Comparison of ENCODE assay signal across 1 cellular context in the genomic region with DNA sequence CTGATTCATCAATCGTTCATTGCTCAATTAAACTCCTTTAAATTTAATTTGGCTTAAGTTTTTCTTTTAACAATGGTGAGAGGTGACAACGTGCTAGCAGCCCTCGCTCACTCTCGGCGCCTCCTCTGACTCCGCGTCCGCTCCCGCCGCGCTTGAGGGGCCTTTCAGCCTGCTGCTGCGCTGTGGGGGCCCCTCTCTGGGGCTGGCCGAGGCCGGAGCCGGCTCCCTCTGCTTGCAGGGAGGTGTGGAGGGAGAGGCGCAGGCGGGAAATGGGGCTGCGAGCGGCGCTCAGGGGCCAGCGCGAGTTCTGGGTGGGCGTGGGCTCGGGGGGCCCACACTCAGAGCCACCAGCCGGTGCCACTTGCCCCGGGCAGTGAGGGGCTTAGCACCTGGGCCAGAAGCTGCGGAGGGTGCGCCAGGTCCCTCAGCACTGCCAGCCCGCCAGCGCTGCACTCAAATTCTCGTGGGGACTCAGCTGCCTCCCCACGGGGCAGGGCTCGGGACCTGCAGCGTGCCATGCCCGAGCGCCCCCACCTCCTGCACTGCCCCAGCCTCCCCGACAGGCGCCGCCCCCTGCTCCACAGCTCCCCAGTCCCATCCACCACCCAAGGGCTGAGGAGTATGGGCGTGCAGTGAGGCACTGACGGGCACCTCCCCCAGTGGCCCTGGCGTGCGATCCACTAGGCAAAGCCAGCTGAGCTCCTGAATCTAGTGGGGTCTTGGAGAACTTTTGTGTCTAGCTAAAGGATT.
TF ChIP-seq lines count a peak whose summit lies in the region.

No MANE protein-coding gene starts in this region.

TF ChIP-seq in GM23338, 12 proteins besides CTCF, POLR2A, EP300 and RAD21 (continued from another document):
- TF ChIP-seq, protein P1, sequence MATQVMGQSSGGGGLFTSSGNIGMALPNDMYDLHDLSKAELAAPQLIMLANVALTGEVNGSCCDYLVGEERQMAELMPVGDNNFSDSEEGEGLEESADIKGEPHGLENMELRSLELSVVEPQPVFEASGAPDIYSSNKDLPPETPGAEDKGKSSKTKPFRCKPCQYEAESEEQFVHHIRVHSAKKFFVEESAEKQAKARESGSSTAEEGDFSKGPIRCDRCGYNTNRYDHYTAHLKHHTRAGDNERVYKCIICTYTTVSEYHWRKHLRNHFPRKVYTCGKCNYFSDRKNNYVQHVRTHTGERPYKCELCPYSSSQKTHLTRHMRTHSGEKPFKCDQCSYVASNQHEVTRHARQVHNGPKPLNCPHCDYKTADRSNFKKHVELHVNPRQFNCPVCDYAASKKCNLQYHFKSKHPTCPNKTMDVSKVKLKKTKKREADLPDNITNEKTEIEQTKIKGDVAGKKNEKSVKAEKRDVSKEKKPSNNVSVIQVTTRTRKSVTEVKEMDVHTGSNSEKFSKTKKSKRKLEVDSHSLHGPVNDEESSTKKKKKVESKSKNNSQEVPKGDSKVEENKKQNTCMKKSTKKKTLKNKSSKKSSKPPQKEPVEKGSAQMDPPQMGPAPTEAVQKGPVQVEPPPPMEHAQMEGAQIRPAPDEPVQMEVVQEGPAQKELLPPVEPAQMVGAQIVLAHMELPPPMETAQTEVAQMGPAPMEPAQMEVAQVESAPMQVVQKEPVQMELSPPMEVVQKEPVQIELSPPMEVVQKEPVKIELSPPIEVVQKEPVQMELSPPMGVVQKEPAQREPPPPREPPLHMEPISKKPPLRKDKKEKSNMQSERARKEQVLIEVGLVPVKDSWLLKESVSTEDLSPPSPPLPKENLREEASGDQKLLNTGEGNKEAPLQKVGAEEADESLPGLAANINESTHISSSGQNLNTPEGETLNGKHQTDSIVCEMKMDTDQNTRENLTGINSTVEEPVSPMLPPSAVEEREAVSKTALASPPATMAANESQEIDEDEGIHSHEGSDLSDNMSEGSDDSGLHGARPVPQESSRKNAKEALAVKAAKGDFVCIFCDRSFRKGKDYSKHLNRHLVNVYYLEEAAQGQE (IDR thresholded peaks at IDR 0.05; ENCODE audit: unreplicated experiment): no peak
- TF ChIP-seq EZH2phosphoT487 (IDR thresholded peaks at IDR 0.05; ENCODE audit: unreplicated experiment): no peak
- no peak for TF ChIP-seq POLR2AphosphoS5 (IDR thresholded peaks at IDR 0.05; ENCODE audit: low read depth)
- no peak for TF ChIP-seq ZNF331 (CRISPR knock-in tag; IDR thresholded peaks at IDR 0.05; ENCODE audit: low read depth)
- TF ChIP-seq, protein P2, sequence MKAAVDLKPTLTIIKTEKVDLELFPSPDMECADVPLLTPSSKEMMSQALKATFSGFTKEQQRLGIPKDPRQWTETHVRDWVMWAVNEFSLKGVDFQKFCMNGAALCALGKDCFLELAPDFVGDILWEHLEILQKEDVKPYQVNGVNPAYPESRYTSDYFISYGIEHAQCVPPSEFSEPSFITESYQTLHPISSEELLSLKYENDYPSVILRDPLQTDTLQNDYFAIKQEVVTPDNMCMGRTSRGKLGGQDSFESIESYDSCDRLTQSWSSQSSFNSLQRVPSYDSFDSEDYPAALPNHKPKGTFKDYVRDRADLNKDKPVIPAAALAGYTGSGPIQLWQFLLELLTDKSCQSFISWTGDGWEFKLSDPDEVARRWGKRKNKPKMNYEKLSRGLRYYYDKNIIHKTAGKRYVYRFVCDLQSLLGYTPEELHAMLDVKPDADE (IDR thresholded peaks at IDR 0.05): no peak
- TF ChIP-seq, protein P3, sequence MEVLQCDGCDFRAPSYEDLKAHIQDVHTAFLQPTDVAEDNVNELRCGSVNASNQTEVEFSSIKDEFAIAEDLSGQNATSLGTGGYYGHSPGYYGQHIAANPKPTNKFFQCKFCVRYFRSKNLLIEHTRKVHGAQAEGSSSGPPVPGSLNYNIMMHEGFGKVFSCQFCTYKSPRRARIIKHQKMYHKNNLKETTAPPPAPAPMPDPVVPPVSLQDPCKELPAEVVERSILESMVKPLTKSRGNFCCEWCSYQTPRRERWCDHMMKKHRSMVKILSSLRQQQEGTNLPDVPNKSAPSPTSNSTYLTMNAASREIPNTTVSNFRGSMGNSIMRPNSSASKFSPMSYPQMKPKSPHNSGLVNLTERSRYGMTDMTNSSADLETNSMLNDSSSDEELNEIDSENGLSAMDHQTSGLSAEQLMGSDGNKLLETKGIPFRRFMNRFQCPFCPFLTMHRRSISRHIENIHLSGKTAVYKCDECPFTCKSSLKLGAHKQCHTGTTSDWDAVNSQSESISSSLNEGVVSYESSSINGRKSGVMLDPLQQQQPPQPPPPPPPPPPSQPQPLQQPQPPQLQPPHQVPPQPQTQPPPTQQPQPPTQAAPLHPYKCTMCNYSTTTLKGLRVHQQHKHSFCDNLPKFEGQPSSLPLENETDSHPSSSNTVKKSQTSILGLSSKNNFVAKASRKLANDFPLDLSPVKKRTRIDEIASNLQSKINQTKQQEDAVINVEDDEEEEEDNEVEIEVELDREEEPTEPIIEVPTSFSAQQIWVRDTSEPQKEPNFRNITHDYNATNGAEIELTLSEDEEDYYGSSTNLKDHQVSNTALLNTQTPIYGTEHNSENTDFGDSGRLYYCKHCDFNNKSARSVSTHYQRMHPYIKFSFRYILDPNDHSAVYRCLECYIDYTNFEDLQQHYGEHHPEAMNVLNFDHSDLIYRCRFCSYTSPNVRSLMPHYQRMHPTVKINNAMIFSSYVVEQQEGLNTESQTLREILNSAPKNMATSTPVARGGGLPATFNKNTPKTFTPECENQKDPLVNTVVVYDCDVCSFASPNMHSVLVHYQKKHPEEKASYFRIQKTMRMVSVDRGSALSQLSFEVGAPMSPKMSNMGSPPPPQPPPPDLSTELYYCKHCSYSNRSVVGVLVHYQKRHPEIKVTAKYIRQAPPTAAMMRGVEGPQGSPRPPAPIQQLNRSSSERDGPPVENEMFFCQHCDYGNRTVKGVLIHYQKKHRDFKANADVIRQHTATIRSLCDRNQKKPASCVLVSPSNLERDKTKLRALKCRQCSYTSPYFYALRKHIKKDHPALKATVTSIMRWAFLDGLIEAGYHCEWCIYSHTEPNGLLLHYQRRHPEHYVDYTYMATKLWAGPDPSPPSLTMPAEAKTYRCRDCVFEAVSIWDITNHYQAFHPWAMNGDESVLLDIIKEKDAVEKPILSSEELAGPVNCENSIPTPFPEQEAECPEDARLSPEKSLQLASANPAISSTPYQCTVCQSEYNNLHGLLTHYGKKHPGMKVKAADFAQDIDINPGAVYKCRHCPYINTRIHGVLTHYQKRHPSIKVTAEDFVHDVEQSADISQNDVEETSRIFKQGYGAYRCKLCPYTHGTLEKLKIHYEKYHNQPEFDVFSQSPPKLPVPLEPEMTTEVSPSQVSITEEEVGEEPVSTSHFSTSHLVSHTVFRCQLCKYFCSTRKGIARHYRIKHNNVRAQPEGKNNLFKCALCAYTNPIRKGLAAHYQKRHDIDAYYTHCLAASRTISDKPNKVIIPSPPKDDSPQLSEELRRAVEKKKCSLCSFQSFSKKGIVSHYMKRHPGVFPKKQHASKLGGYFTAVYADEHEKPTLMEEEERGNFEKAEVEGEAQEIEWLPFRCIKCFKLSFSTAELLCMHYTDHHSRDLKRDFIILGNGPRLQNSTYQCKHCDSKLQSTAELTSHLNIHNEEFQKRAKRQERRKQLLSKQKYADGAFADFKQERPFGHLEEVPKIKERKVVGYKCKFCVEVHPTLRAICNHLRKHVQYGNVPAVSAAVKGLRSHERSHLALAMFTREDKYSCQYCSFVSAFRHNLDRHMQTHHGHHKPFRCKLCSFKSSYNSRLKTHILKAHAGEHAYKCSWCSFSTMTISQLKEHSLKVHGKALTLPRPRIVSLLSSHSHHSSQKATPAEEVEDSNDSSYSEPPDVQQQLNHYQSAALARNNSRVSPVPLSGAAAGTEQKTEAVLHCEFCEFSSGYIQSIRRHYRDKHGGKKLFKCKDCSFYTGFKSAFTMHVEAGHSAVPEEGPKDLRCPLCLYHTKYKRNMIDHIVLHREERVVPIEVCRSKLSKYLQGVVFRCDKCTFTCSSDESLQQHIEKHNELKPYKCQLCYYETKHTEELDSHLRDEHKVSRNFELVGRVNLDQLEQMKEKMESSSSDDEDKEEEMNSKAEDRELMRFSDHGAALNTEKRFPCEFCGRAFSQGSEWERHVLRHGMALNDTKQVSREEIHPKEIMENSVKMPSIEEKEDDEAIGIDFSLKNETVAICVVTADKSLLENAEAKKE (CRISPR knock-in tag; IDR thresholded peaks at IDR 0.05): no peak
TF ChIP-seq in GM23338: peak in this region for 0.
